In genomic region chr16:2531371-2531695, GRCh38 we compare ENCODE assay signal across 1 cellular context.
TF ChIP-seq lines count a peak whose summit lies in the region.

TSS of gene CEMP1 (minus strand) at chr16:2531408. CDS start at chr16:2531073, 335 bp downstream.

TF ChIP-seq in IMR-90, 13 proteins besides CTCF, POLR2A, EP300 and RAD21 (continued from another document):
- TF ChIP-seq ELK1 (IDR thresholded peaks at IDR 0.05; ENCODE audit: borderline replicate concordance, low read depth, low read length): no peak
TF ChIP-seq in IMR-90: peak in this region for 0.
